1 cellular context compared by ENCODE assay signal in the genomic region with DNA sequence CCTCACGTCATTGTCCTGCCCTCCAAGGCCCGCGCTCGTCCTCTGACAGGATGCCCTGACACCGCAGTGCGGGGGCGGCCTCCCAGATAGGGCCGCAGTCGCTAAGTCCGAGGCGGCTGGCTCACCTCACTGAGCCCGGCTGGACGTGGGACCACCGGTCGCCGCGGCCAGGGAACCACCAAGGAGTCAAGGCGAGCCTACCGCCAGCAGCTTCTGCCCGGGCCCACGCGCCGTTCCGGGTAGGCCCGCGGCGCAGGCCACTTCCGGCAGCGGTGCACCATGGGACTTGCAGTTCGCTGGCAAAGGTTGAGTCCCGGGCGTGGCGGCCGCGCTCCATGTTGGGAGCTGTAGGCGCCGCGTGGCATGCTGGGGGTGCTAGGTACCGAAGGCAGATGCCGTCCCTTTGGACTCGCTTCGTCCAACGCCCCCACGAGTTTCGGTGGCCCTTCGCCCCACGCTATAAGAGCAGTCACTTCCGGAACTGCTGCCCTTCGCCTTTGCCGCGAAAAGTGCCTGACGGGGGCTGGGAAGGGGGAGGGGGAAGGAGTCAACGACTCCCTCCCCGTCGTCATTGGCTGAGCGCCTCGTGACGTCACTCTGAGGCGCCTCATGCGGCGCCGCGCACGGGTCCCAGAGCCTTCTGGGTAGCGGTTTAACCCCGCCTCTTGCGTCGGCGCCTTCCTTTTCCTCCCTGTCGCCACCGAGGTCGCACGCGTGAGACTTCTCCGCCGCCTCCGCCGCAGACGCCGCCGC.
TF ChIP-seq lines count a peak whose summit lies in the region.

TSS of gene RPLP2 (plus strand) at position 681 of the 753 bp plus-strand sequence. CDS start 268 bp downstream, outside the sequence.

TF ChIP-seq in HepG2, 621 proteins besides CTCF, POLR2A, EP300 and RAD21 (continued from another document and continues in another):
- TF ChIP-seq KDM5A (IDR thresholded peaks at IDR 0.05; ENCODE audit: borderline replicate concordance, low read length), result peak; percentile 81
- peak; percentile 57; the same call in 1 of the 2 replicates for TF ChIP-seq KLF15 (CRISPR knock-in tag; IDR thresholded peaks at IDR 0.05; ENCODE audit: borderline replicate concordance)
- peak; percentile 35; the same call in 1 of the 2 replicates for TF ChIP-seq MIXL1 (CRISPR knock-in tag; IDR thresholded peaks at IDR 0.05)
- TF ChIP-seq MAFK (conservative IDR thresholded peaks at IDR 0.05 in 1 of 2, IDR thresholded peaks at IDR 0.05 in 1 of 2; ENCODE audit: low read length in 2 of 2), result no peak
- TF ChIP-seq HNF4G (IDR thresholded peaks at IDR 0.05; ENCODE audit: borderline replicate concordance, low read depth, low read length), result 0 out of 2 replicates have a peak, but pooled peaks have one; percentile 3
- no peak; the same call in 1 of the 2 replicates for TF ChIP-seq HNF4G (CRISPR knock-in tag; IDR thresholded peaks at IDR 0.05; ENCODE audit: borderline replicate concordance, low read depth)
- no peak; the same call in 1 of the 2 replicates for TF ChIP-seq ZNF292 (CRISPR knock-in tag; IDR thresholded peaks at IDR 0.05; ENCODE audit: borderline replicate concordance, low read depth)
- TF ChIP-seq, protein P1, sequence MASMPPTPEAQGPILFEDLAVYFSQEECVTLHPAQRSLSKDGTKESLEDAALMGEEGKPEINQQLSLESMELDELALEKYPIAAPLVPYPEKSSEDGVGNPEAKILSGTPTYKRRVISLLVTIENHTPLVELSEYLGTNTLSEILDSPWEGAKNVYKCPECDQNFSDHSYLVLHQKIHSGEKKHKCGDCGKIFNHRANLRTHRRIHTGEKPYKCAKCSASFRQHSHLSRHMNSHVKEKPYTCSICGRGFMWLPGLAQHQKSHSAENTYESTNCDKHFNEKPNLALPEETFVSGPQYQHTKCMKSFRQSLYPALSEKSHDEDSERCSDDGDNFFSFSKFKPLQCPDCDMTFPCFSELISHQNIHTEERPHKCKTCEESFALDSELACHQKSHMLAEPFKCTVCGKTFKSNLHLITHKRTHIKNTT (CRISPR knock-in tag; IDR thresholded peaks at IDR 0.05), result no peak
- peak; percentile 19 for TF ChIP-seq POGZ (CRISPR knock-in tag; IDR thresholded peaks at IDR 0.05)
- no peak for TF ChIP-seq NBN (conservative IDR thresholded peaks at IDR 0.05)
- TF ChIP-seq RAD51 (IDR thresholded peaks at IDR 0.05; ENCODE audit: borderline replicate concordance), result no peak
- TF ChIP-seq, protein P2, sequence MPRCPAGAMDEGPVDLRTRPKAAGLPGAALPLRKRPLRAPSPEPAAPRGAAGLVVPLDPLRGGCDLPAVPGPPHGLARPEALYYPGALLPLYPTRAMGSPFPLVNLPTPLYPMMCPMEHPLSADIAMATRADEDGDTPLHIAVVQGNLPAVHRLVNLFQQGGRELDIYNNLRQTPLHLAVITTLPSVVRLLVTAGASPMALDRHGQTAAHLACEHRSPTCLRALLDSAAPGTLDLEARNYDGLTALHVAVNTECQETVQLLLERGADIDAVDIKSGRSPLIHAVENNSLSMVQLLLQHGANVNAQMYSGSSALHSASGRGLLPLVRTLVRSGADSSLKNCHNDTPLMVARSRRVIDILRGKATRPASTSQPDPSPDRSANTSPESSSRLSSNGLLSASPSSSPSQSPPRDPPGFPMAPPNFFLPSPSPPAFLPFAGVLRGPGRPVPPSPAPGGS (CRISPR knock-in tag; IDR thresholded peaks at IDR 0.05), result peak; percentile 59; the same call in 1 of the 2 replicates
- TF ChIP-seq THYN1 (CRISPR knock-in tag; IDR thresholded peaks at IDR 0.05; ENCODE audit: borderline replicate concordance, low read depth), result peak; percentile 63; the same call in 1 of the 2 replicates
- no peak for TF ChIP-seq SMAD9 (CRISPR knock-in tag; IDR thresholded peaks at IDR 0.05)
- TF ChIP-seq HES4 (CRISPR knock-in tag; IDR thresholded peaks at IDR 0.05; ENCODE audit: borderline replicate concordance), result peak; percentile 96
- TF ChIP-seq TEAD3 (CRISPR knock-in tag; optimal IDR thresholded peaks at IDR 0.05; ENCODE audit: borderline replicate concordance), result peak; percentile 34
- TF ChIP-seq SMAD1 (CRISPR knock-in tag; IDR thresholded peaks at IDR 0.05; ENCODE audit: borderline replicate concordance, low read depth), result peak; percentile 7; the same call in 1 of the 2 replicates
- no peak for TF ChIP-seq MED13 (CRISPR knock-in tag; IDR thresholded peaks at IDR 0.05)
- TF ChIP-seq ZNF549 (CRISPR knock-in tag; IDR thresholded peaks at IDR 0.05), result no peak
- no peak for TF ChIP-seq ZNF282 (IDR thresholded peaks at IDR 0.05; ENCODE audit: partially characterized antibody)
- no peak for TF ChIP-seq ZNF878 (CRISPR knock-in tag; IDR thresholded peaks at IDR 0.05)
- TF ChIP-seq KLF9 (CRISPR knock-in tag; IDR thresholded peaks at IDR 0.05; ENCODE audit: low read depth), result no peak
- no peak; the same call in 1 of the 2 replicates for TF ChIP-seq CREBL2 (CRISPR knock-in tag; IDR thresholded peaks at IDR 0.05; ENCODE audit: borderline replicate concordance)
- TF ChIP-seq AFF4 (CRISPR knock-in tag; IDR thresholded peaks at IDR 0.05), result no peak
- TF ChIP-seq HDAC6 (IDR thresholded peaks at IDR 0.05; ENCODE audit: low read depth, low read length), result no peak
- peak; percentile 28 for TF ChIP-seq SRSF1 (optimal IDR thresholded peaks at IDR 0.05; ENCODE audit: low read depth, low read length)
- TF ChIP-seq ZNF746 (CRISPR knock-in tag; IDR thresholded peaks at IDR 0.05), result 0 out of 2 replicates have a peak, but pooled peaks have one; percentile 7
- TF ChIP-seq, protein P3, sequence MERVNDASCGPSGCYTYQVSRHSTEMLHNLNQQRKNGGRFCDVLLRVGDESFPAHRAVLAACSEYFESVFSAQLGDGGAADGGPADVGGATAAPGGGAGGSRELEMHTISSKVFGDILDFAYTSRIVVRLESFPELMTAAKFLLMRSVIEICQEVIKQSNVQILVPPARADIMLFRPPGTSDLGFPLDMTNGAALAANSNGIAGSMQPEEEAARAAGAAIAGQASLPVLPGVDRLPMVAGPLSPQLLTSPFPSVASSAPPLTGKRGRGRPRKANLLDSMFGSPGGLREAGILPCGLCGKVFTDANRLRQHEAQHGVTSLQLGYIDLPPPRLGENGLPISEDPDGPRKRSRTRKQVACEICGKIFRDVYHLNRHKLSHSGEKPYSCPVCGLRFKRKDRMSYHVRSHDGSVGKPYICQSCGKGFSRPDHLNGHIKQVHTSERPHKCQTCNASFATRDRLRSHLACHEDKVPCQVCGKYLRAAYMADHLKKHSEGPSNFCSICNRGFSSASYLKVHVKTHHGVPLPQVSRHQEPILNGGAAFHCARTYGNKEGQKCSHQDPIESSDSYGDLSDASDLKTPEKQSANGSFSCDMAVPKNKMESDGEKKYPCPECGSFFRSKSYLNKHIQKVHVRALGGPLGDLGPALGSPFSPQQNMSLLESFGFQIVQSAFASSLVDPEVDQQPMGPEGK (CRISPR knock-in tag; IDR thresholded peaks at IDR 0.05), result no peak; the same call in 1 of the 2 replicates
- 0 out of 2 replicates have a peak, but pooled peaks have one; percentile 10 for TF ChIP-seq RELA (CRISPR knock-in tag; IDR thresholded peaks at IDR 0.05)
- TF ChIP-seq IKZF4 (CRISPR knock-in tag; IDR thresholded peaks at IDR 0.05; ENCODE audit: borderline replicate concordance, low read depth, not compliant biosample characterization), result peak; percentile 87
- peak; percentile 65; the same call in 1 of the 2 replicates for TF ChIP-seq GTF3A (CRISPR knock-in tag; conservative IDR thresholded peaks at IDR 0.05)
- TF ChIP-seq PAXIP1 (CRISPR knock-in tag; conservative IDR thresholded peaks at IDR 0.05), result peak; percentile 62
- TF ChIP-seq ATAD3A (CRISPR knock-in tag; IDR thresholded peaks at IDR 0.05), result no peak
- peak; percentile 92; the same call in 1 of the 2 replicates for TF ChIP-seq MTERF4 (CRISPR knock-in tag; IDR thresholded peaks at IDR 0.05)
- no peak; the same call in 1 of the 2 replicates for TF ChIP-seq CSRNP1 (CRISPR knock-in tag; IDR thresholded peaks at IDR 0.05)
- TF ChIP-seq ARNTL (CRISPR knock-in tag; IDR thresholded peaks at IDR 0.05), result peak; percentile 87
- no peak for TF ChIP-seq FIP1L1 (IDR thresholded peaks at IDR 0.05; ENCODE audit: borderline replicate concordance, insufficient read depth, low read depth, low read length)
- peak; percentile 62; the same call in 1 of the 2 replicates for TF ChIP-seq ZNF749 (CRISPR knock-in tag; IDR thresholded peaks at IDR 0.05; ENCODE audit: borderline replicate concordance)
